Comparison of ENCODE assay signal across 1 cellular context in the genomic region with DNA sequence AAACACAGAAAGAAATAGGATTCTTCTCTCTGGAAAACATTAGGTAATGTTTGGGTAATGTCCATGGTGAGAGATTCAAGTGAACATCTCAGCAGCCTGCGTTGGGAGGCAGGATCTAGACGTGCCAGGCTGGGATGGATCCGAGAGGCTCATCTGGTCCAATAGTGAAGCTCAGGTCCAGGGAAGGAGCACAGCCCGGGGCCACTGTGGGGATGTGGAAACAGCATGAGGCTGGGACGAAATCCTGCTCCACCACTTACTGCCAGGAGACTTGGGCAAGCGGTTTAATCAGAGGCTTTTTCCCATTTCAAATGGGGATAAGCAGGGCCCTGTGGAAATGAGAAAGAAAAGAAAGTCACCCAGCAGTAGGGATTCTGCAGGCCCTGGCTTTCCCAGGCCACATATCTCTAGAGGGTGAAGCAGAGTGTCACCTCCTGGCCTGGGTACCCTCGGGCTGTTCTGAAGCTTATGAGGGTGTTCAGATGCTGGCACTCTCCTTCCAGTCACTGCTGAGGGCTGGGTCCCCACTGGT.
TF ChIP-seq lines count a peak whose summit lies in the region.

No MANE protein-coding gene starts in this region.

TF ChIP-seq in GM23338, 12 proteins besides CTCF, POLR2A, EP300 and RAD21 (continued from another document):
- TF ChIP-seq, protein P1, sequence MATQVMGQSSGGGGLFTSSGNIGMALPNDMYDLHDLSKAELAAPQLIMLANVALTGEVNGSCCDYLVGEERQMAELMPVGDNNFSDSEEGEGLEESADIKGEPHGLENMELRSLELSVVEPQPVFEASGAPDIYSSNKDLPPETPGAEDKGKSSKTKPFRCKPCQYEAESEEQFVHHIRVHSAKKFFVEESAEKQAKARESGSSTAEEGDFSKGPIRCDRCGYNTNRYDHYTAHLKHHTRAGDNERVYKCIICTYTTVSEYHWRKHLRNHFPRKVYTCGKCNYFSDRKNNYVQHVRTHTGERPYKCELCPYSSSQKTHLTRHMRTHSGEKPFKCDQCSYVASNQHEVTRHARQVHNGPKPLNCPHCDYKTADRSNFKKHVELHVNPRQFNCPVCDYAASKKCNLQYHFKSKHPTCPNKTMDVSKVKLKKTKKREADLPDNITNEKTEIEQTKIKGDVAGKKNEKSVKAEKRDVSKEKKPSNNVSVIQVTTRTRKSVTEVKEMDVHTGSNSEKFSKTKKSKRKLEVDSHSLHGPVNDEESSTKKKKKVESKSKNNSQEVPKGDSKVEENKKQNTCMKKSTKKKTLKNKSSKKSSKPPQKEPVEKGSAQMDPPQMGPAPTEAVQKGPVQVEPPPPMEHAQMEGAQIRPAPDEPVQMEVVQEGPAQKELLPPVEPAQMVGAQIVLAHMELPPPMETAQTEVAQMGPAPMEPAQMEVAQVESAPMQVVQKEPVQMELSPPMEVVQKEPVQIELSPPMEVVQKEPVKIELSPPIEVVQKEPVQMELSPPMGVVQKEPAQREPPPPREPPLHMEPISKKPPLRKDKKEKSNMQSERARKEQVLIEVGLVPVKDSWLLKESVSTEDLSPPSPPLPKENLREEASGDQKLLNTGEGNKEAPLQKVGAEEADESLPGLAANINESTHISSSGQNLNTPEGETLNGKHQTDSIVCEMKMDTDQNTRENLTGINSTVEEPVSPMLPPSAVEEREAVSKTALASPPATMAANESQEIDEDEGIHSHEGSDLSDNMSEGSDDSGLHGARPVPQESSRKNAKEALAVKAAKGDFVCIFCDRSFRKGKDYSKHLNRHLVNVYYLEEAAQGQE (IDR thresholded peaks at IDR 0.05; ENCODE audit: unreplicated experiment): no peak
- TF ChIP-seq EZH2phosphoT487 (IDR thresholded peaks at IDR 0.05; ENCODE audit: unreplicated experiment) (no peak), JUNB (IDR thresholded peaks at IDR 0.05; ENCODE audit: unreplicated experiment) (no peak)
